ENCODE assay signal across 8 cellular contexts in the genomic region with DNA sequence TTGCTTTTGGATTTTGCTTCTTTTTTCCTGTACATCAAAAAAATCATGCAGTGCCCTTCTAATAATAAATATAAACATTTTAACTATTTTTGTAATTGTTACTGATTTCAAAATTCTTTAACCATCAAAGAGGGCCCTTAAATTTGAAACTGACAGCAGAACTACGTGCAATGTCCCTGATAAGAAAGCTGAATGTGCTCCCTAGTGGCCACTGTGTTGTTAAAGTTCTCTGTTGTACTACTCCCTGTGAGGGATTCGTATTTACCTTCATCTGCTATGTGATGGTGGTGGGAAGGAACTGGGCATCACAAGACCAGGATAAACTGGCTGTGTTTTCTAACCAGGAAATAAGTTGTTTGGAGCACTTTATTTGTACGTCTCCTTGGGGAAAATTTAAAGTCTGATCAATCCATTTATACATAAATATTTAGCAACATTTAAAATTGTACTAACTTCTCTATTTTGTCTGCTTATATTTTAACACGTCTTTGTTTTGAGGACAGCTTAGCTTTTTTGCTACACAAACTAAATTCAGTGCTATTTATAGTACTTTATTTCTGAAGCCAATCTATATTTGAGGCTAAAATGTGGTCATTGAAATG.
DNase-seq lines count a peak whose midpoint lies in the region; TF ChIP-seq lines count a peak whose summit lies in the region.

No MANE protein-coding gene starts in this region.

- DNase-seq in ELR (ENCODE audit: low read depth) (peak; percentile 65), NCI-H1417 (lab: John Stamatoyannopoulos, UW) (peak; percentile 21 to 77 (median 50)), iris pigment epithelial cell (ENCODE audit: low read depth) (peak; percentile 80), mucosa of gallbladder (ENCODE audit: low spot score) (no peak), activated T-cell treated with anti-CD3 and anti-CD28 coated beads for 4 hours (no peak)
- DNase-seq in central memory CD4-positive, alpha-beta T cell, result no peak
- no peak for DNase-seq in activated naive CD4-positive, alpha-beta T cell treated with anti-CD3 and anti-CD28 coated beads, Interleukin-2, amount 50 U/mL, for 16 hours

- TF ChIP-seq CTCF in WI38 (IDR thresholded peaks at IDR 0.05; ENCODE audit: low read depth, low read length), result peak; percentile 48; the same call in 1 of the 2 replicates

- H3K4me3 ChIP-seq in WI38 (ENCODE audit: low read depth, low read length), result no peak overlapping the region

Comparison
In these comparisons a context has a peak if more than half of its experiments do, and no peak if none do; other contexts are left out.
1. DNase-seq: peak in ELR (single experiment), NCI-H1417 (3 of 3) and iris pigment epithelial cell (single experiment); none in central memory CD4-positive, alpha-beta T cell (single experiment), mucosa of gallbladder (single experiment), activated naive CD4-positive, alpha-beta T cell treated with anti-CD3 and anti-CD28 coated beads, Interleukin-2, amount 50 U/mL, for 16 hours (single experiment) and activated T-cell treated with anti-CD3 and anti-CD28 coated beads for 4 hours (single experiment).